ENCODE assay signal across 8 cellular contexts in genomic region chr6:24855389-24856245, GRCh38. TPM values are rescaled to one million over a fixed set of nuclear protein-coding genes. Genes with fewer than 3 reads are reported as not detected.
A peak's percentile ranks its signal among the peaks of the same experiment; 100 is the strongest.
DNase-seq lines count a peak whose midpoint lies in the region; ATAC-seq and TF ChIP-seq lines count a peak whose summit lies in the region.

No MANE protein-coding gene starts in this region.

- TF ChIP-seq CTCF in AG10803 (conservative IDR thresholded peaks at IDR 0.05; ENCODE audit: low read length) (peak; percentile 95), right atrium auricular region (IDR thresholded peaks at IDR 0.05) (peak; percentile 66 to 91)

- peak; percentile 71 for DNase-seq in AG10803 (ENCODE audit: low read depth)
- peak; percentile 43 for DNase-seq in NCI-H1417 treated with DMSO at 0.1 percent for 48 hours (lab: John Stamatoyannopoulos, UW)
- DNase-seq in T-helper 1 cell: peak; percentile 22 to 81 (median 58)
- DNase-seq in amygdala (lab: John Stamatoyannopoulos, UW): peak in 39 of 56 donors; percentile 9 to 77 (median 27)
- DNase-seq in right atrium auricular region (ENCODE audit: low spot score): peak; percentile 69
- peak; percentile 73 for DNase-seq in sciatic nerve (ENCODE audit: low spot score)

- peaks cover 0 to 10% of the 10 kb centered on the region in 2 donors for H3K4me1 ChIP-seq in right atrium auricular region

- H3K27me3 ChIP-seq in right atrium auricular region: no peaks in the 10 kb centered on the region

- no peaks in the 10 kb centered on the region for H3K9me3 ChIP-seq in right atrium auricular region

- no peaks in the 10 kb centered on the region for H3K36me3 ChIP-seq in right atrium auricular region

- H3K4me3 ChIP-seq in AG10803 (ENCODE audit: low read length) (no peak overlapping the region), right atrium auricular region (no peak overlapping the region)

- peak overlapping the region in 1 of 2 donors; percentile 38 for H3K27ac ChIP-seq in right atrium auricular region

- intact Hi-C loops in sciatic nerve (cut with DNase I): loop anchor here (5.0 kb wide), 1 partner anchor 212 kb away; no protein-coding TSS in a partner anchor

- ATAC-seq in GM19372 (IDR thresholded peaks at IDR 0.05; ENCODE audit: low read depth, unreplicated experiment): peak; percentile 60
- peak; percentile 88 for ATAC-seq in sciatic nerve
- no peak for ATAC-seq in GM18873 (IDR thresholded peaks at IDR 0.05; ENCODE audit: low FRiP score, unreplicated experiment)

RNA-seq across cellular contexts. Expression of gene ARMH2, which starts 56.9 kb away (rescaled TPM):
- total RNA-seq in right atrium auricular region (not detected), sciatic nerve (not detected)
